ENCODE assay signal across 8 cellular contexts in genomic region chr11:910044-910588, GRCh38. TPM values are rescaled to one million over a fixed set of nuclear protein-coding genes. Genes with fewer than 3 reads are reported as not detected.
DNase-seq lines count a peak whose midpoint lies in the region; ATAC-seq and TF ChIP-seq lines count a peak whose summit lies in the region.

No MANE protein-coding gene starts in this region.

- CTCF ChIA-PET in activated CD4-positive, alpha-beta memory T cell treated with anti-CD3 and anti-CD28 coated beads, Interleukin-2, amount 10 ng/mL, durations not matched to agents 7 days and 5 days (lab: Charles Lee): interaction anchor here (0.7 to 3.5 kb wide), 3 partner anchors 15 to 140 kb away, joined by 5 to 18 read pairs (median 6); partner anchors contain the start of gene AP2A2

- peak overlapping the region; percentile 93 for H3K4me3 ChIP-seq in GM12864 (ENCODE audit: low read depth, low read length)
- peak overlapping the region; percentile 81 to 91 (median 85) for H3K4me3 ChIP-seq in skin epidermis

- TF ChIP-seq CTCF in GM12864 (IDR thresholded peaks at IDR 0.05; ENCODE audit: low read depth, low read length, missing control alignments) (no peak), glutamatergic neuron (IDR thresholded peaks at IDR 0.05; ENCODE audit: partially characterized antibody, unreplicated experiment) (no peak)

- H3K36me3 Mint-ChIP-seq in activated CD4-positive, alpha-beta memory T cell treated with anti-CD3 and anti-CD28 coated beads, Interleukin-2, amount 10 ng/mL, durations not matched to agents 7 days and 5 days (ENCODE audit: low read depth): peaks cover 2% of the 10 kb centered on the region
- no peaks in the 10 kb centered on the region for H3K36me3 Mint-ChIP-seq in glutamatergic neuron (ENCODE audit: unreplicated experiment)

- no peaks in the 10 kb centered on the region for H3K27me3 Mint-ChIP-seq in activated CD4-positive, alpha-beta memory T cell treated with anti-CD3 and anti-CD28 coated beads, Interleukin-2, amount 10 ng/mL, durations not matched to agents 7 days and 5 days
- H3K27me3 Mint-ChIP-seq in glutamatergic neuron (ENCODE audit: unreplicated experiment): no peaks in the 10 kb centered on the region

- POLR2A ChIA-PET in activated CD4-positive, alpha-beta memory T cell treated with anti-CD3 and anti-CD28 coated beads, Interleukin-2, amount 10 ng/mL, durations not matched to agents 7 days and 5 days (lab: Charles Lee): interaction anchor here (0.6 to 1.3 kb wide), 5 partner anchors 15 to 399 kb away, joined by 3 to 5 read pairs (median 3); partner anchors contain the start of genes AP2A2 and TOLLIP

- peak overlapping the region; percentile 81 for H3K27ac Mint-ChIP-seq in activated CD4-positive, alpha-beta memory T cell treated with anti-CD3 and anti-CD28 coated beads, Interleukin-2, amount 10 ng/mL, durations not matched to agents 7 days and 5 days
- no peak overlapping the region for H3K27ac Mint-ChIP-seq in glutamatergic neuron (ENCODE audit: unreplicated experiment)

- H3K4me1 Mint-ChIP-seq in activated CD4-positive, alpha-beta memory T cell treated with anti-CD3 and anti-CD28 coated beads, Interleukin-2, amount 10 ng/mL, durations not matched to agents 7 days and 5 days: peaks cover 25% of the 10 kb centered on the region
- peaks cover 5% of the 10 kb centered on the region for H3K4me1 Mint-ChIP-seq in glutamatergic neuron (ENCODE audit: low read depth, unreplicated experiment)

- ATAC-seq in HG03066 (IDR thresholded peaks at IDR 0.05; ENCODE audit: low read depth, unreplicated experiment) (peak; percentile 8), GM19395 (IDR thresholded peaks at IDR 0.05; ENCODE audit: unreplicated experiment) (no peak)

- peak overlapping the region; percentile 90 for H3K4me3 Mint-ChIP-seq in activated CD4-positive, alpha-beta memory T cell treated with anti-CD3 and anti-CD28 coated beads, Interleukin-2, amount 10 ng/mL, durations not matched to agents 7 days and 5 days
- peak overlapping the region; percentile 90 for H3K4me3 Mint-ChIP-seq in glutamatergic neuron (ENCODE audit: unreplicated experiment)

- DNase-seq in GM12864 (ENCODE audit: low read depth) (no peak), glutamatergic neuron (no peak), NCI-H524 (lab: John Stamatoyannopoulos, UW) (no peak), NCI-H82 (lab: John Stamatoyannopoulos, UW) (no peak)
- DNase-seq in activated CD4-positive, alpha-beta memory T cell treated with anti-CD3 and anti-CD28 coated beads, Interleukin-2, amount 10 ng/mL, durations not matched to agents 7 days and 5 days: no peak

- H3K27ac ChIP-seq in skin epidermis: peak overlapping the region; percentile 37 to 99 (median 93)

- no peaks in the 10 kb centered on the region for H3K9me3 Mint-ChIP-seq in activated CD4-positive, alpha-beta memory T cell treated with anti-CD3 and anti-CD28 coated beads, Interleukin-2, amount 10 ng/mL, durations not matched to agents 7 days and 5 days
- peaks cover 7% of the 10 kb centered on the region for H3K9me3 Mint-ChIP-seq in glutamatergic neuron (ENCODE audit: unreplicated experiment)

RNA-seq across cellular contexts. Expression of gene CHID1, which starts 0.5 kb away (rescaled TPM):
- 10 to 100 TPM; 38.2 to 39.2 TPM for total RNA-seq in activated CD4-positive, alpha-beta memory T cell treated with anti-CD3 and anti-CD28 coated beads, Interleukin-2, amount 10 ng/mL, durations not matched to agents 7 days and 5 days
- total RNA-seq in glutamatergic neuron (ENCODE audit: unreplicated experiment): 56.1 TPM

RNA-seq across cellular contexts. Expression of gene AP2A2, which starts 15.6 kb away (rescaled TPM):
- 10 to 100 TPM; 50.5 to 51.1 TPM for total RNA-seq in activated CD4-positive, alpha-beta memory T cell treated with anti-CD3 and anti-CD28 coated beads, Interleukin-2, amount 10 ng/mL, durations not matched to agents 7 days and 5 days
- total RNA-seq in glutamatergic neuron (ENCODE audit: unreplicated experiment): 228 TPM
